ENCODE assay signal across 1 cellular context in genomic region chr2:231961349-231962166, GRCh38.
TF ChIP-seq lines count a peak whose summit lies in the region.

A gene with protein sequence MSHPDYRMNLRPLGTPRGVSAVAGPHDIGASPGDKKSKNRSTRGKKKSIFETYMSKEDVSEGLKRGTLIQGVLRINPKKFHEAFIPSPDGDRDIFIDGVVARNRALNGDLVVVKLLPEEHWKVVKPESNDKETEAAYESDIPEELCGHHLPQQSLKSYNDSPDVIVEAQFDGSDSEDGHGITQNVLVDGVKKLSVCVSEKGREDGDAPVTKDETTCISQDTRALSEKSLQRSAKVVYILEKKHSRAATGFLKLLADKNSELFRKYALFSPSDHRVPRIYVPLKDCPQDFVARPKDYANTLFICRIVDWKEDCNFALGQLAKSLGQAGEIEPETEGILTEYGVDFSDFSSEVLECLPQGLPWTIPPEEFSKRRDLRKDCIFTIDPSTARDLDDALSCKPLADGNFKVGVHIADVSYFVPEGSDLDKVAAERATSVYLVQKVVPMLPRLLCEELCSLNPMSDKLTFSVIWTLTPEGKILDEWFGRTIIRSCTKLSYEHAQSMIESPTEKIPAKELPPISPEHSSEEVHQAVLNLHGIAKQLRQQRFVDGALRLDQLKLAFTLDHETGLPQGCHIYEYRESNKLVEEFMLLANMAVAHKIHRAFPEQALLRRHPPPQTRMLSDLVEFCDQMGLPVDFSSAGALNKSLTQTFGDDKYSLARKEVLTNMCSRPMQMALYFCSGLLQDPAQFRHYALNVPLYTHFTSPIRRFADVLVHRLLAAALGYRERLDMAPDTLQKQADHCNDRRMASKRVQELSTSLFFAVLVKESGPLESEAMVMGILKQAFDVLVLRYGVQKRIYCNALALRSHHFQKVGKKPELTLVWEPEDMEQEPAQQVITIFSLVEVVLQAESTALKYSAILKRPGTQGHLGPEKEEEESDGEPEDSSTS (plus strand): TSS chr2:231961713. CDS start chr2:232014928, 53,215 bp downstream.

TF ChIP-seq in K562, 482 proteins besides CTCF, POLR2A, EP300 and RAD21 (continued from another document and continues in another):
- TF ChIP-seq, protein P1, sequence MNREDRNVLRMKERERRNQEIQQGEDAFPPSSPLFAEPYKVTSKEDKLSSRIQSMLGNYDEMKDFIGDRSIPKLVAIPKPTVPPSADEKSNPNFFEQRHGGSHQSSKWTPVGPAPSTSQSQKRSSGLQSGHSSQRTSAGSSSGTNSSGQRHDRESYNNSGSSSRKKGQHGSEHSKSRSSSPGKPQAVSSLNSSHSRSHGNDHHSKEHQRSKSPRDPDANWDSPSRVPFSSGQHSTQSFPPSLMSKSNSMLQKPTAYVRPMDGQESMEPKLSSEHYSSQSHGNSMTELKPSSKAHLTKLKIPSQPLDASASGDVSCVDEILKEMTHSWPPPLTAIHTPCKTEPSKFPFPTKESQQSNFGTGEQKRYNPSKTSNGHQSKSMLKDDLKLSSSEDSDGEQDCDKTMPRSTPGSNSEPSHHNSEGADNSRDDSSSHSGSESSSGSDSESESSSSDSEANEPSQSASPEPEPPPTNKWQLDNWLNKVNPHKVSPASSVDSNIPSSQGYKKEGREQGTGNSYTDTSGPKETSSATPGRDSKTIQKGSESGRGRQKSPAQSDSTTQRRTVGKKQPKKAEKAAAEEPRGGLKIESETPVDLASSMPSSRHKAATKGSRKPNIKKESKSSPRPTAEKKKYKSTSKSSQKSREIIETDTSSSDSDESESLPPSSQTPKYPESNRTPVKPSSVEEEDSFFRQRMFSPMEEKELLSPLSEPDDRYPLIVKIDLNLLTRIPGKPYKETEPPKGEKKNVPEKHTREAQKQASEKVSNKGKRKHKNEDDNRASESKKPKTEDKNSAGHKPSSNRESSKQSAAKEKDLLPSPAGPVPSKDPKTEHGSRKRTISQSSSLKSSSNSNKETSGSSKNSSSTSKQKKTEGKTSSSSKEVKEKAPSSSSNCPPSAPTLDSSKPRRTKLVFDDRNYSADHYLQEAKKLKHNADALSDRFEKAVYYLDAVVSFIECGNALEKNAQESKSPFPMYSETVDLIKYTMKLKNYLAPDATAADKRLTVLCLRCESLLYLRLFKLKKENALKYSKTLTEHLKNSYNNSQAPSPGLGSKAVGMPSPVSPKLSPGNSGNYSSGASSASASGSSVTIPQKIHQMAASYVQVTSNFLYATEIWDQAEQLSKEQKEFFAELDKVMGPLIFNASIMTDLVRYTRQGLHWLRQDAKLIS (CRISPR knock-in tag; IDR thresholded peaks at IDR 0.05), result 0 out of 2 replicates have a peak, but pooled peaks have one; percentile 31
- TF ChIP-seq ZNF785 (CRISPR knock-in tag; IDR thresholded peaks at IDR 0.05) (no peak), ZC3H8 (IDR thresholded peaks at IDR 0.05) (no peak), KAT7 (CRISPR knock-in tag; IDR thresholded peaks at IDR 0.05; ENCODE audit: borderline replicate concordance) (no peak; the same call in 1 of the 2 replicates), ZFP1 (CRISPR knock-in tag; IDR thresholded peaks at IDR 0.05) (no peak), BMI1 (IDR thresholded peaks at IDR 0.05; ENCODE audit: low read length) (no peak), BHLHE40 (IDR thresholded peaks at IDR 0.05; ENCODE audit: low read length) (peak; percentile 57; the same call in 1 of the 2 replicates), TSC22D4 (tag; IDR thresholded peaks at IDR 0.05) (no peak), PHTF2 (CRISPR knock-in tag; IDR thresholded peaks at IDR 0.05) (no peak), GATA2 (CRISPR knock-in tag; IDR thresholded peaks at IDR 0.05) (no peak), TRIM28 (IDR thresholded peaks at IDR 0.05) (no peak; the same call in 1 of the 2 replicates), ZNF280B (CRISPR knock-in tag; IDR thresholded peaks at IDR 0.05) (no peak), MEF2A (IDR thresholded peaks at IDR 0.05; ENCODE audit: control insufficient read depth, low read depth, low read length) (no peak), ZNF79 (CRISPR knock-in tag; IDR thresholded peaks at IDR 0.05; ENCODE audit: low read depth) (no peak), ZNF395 (CRISPR knock-in tag; IDR thresholded peaks at IDR 0.05) (0 out of 2 replicates have a peak, but pooled peaks have one; percentile 47), PHF21A (IDR thresholded peaks at IDR 0.05; ENCODE audit: borderline replicate concordance, low read depth) (no peak), TARDBP (IDR thresholded peaks at IDR 0.05) (no peak), GTF2B (IDR thresholded peaks at IDR 0.05; ENCODE audit: extremely low read depth, insufficient read length) (no peak), KDM5B (IDR thresholded peaks at IDR 0.05; ENCODE audit: insufficient replicate concordance, low read depth, low read length) (no peak), ZNF165 (CRISPR knock-in tag; IDR thresholded peaks at IDR 0.05; ENCODE audit: borderline replicate concordance) (no peak), KAT8 (IDR thresholded peaks at IDR 0.05; ENCODE audit: low read depth) (no peak), MXI1 (IDR thresholded peaks at IDR 0.05; ENCODE audit: low read depth, low read length) (no peak), DMBX1 (CRISPR knock-in tag; IDR thresholded peaks at IDR 0.05; ENCODE audit: borderline replicate concordance) (no peak), ATF3 (IDR thresholded peaks at IDR 0.05) (no peak), ATF3 (CRISPR knock-in tag; conservative IDR thresholded peaks at IDR 0.05) (no peak), CHD1 (IDR thresholded peaks at IDR 0.05; ENCODE audit: low read length) (no peak)
- TF ChIP-seq, protein P2, sequence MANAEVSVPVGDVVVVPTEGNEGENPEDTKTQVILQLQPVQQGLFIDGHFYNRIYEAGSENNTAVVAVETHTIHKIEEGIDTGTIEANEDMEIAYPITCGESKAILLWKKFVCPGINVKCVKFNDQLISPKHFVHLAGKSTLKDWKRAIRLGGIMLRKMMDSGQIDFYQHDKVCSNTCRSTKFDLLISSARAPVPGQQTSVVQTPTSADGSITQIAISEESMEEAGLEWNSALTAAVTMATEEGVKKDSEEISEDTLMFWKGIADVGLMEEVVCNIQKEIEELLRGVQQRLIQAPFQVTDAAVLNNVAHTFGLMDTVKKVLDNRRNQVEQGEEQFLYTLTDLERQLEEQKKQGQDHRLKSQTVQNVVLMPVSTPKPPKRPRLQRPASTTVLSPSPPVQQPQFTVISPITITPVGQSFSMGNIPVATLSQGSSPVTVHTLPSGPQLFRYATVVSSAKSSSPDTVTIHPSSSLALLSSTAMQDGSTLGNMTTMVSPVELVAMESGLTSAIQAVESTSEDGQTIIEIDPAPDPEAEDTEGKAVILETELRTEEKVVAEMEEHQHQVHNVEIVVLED (CRISPR knock-in tag; IDR thresholded peaks at IDR 0.05), result peak; percentile 50
- TF ChIP-seq, protein P3, sequence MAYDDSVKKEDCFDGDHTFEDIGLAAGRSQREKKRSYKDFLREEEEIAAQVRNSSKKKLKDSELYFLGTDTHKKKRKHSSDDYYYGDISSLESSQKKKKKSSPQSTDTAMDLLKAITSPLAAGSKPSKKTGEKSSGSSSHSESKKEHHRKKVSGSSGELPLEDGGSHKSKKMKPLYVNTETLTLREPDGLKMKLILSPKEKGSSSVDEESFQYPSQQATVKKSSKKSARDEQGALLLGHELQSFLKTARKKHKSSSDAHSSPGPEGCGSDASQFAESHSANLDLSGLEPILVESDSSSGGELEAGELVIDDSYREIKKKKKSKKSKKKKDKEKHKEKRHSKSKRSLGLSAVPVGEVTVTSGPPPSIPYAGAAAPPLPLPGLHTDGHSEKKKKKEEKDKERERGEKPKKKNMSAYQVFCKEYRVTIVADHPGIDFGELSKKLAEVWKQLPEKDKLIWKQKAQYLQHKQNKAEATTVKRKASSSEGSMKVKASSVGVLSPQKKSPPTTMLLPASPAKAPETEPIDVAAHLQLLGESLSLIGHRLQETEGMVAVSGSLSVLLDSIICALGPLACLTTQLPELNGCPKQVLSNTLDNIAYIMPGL (CRISPR knock-in tag; IDR thresholded peaks at IDR 0.05), result no peak
- TF ChIP-seq, protein P4, sequence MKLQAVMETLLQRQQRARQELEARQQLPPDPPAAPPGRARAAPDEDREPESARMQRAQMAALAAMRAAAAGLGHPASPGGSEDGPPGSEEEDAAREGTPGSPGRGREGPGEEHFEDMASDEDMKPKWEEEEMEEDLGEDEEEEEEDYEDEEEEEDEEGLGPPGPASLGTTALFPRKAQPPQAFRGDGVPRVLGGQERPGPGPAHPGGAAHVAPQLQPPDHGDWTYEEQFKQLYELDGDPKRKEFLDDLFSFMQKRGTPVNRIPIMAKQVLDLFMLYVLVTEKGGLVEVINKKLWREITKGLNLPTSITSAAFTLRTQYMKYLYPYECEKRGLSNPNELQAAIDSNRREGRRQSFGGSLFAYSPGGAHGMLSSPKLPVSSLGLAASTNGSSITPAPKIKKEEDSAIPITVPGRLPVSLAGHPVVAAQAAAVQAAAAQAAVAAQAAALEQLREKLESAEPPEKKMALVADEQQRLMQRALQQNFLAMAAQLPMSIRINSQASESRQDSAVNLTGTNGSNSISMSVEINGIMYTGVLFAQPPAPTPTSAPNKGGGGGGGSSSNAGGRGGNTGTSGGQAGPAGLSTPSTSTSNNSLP (IDR thresholded peaks at IDR 0.05; ENCODE audit: borderline replicate concordance, low read depth, low read length), result no peak
- TF ChIP-seq, protein P5, sequence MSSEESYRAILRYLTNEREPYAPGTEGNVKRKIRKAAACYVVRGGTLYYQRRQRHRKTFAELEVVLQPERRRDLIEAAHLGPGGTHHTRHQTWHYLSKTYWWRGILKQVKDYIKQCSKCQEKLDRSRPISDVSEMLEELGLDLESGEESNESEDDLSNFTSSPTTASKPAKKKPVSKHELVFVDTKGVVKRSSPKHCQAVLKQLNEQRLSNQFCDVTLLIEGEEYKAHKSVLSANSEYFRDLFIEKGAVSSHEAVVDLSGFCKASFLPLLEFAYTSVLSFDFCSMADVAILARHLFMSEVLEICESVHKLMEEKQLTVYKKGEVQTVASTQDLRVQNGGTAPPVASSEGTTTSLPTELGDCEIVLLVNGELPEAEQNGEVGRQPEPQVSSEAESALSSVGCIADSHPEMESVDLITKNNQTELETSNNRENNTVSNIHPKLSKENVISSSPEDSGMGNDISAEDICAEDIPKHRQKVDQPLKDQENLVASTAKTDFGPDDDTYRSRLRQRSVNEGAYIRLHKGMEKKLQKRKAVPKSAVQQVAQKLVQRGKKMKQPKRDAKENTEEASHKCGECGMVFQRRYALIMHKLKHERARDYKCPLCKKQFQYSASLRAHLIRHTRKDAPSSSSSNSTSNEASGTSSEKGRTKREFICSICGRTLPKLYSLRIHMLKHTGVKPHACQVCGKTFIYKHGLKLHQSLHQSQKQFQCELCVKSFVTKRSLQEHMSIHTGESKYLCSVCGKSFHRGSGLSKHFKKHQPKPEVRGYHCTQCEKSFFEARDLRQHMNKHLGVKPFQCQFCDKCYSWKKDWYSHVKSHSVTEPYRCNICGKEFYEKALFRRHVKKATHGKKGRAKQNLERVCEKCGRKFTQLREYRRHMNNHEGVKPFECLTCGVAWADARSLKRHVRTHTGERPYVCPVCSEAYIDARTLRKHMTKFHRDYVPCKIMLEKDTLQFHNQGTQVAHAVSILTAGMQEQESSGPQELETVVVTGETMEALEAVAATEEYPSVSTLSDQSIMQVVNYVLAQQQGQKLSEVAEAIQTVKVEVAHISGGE (CRISPR knock-in tag; IDR thresholded peaks at IDR 0.05), result peak; percentile 66 to 95 (median 81); a peak in 5 of 6 replicates
- TF ChIP-seq, protein P6, sequence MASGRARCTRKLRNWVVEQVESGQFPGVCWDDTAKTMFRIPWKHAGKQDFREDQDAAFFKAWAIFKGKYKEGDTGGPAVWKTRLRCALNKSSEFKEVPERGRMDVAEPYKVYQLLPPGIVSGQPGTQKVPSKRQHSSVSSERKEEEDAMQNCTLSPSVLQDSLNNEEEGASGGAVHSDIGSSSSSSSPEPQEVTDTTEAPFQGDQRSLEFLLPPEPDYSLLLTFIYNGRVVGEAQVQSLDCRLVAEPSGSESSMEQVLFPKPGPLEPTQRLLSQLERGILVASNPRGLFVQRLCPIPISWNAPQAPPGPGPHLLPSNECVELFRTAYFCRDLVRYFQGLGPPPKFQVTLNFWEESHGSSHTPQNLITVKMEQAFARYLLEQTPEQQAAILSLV (tag; IDR thresholded peaks at IDR 0.05), result no peak
